ENCODE assay signal across 2 cellular contexts in the genomic region with DNA sequence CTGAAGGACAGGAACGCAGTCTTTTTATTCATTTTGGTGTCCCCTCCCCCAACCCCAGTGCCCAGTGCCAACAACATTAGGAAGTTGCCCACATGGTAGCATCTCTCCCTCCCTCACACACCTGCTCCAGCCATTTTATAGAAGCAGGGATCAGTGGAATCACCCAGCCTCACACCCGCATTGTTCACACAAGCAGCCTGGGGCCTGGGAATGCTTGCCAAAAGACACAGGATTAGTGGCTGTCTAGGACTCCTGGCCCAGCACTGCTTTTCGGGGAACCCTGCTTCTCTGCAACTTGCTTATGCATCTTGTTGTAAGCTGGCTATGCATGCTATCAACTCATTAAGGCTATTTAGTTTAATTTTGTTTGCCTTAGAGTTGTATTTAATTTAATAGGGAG.
TF ChIP-seq lines count a peak whose summit lies in the region.

No MANE protein-coding gene starts in this region.

TF ChIP-seq in SK-N-SH, 30 proteins besides CTCF, POLR2A, EP300 and RAD21 (continued from another document):
- TF ChIP-seq, protein P1, sequence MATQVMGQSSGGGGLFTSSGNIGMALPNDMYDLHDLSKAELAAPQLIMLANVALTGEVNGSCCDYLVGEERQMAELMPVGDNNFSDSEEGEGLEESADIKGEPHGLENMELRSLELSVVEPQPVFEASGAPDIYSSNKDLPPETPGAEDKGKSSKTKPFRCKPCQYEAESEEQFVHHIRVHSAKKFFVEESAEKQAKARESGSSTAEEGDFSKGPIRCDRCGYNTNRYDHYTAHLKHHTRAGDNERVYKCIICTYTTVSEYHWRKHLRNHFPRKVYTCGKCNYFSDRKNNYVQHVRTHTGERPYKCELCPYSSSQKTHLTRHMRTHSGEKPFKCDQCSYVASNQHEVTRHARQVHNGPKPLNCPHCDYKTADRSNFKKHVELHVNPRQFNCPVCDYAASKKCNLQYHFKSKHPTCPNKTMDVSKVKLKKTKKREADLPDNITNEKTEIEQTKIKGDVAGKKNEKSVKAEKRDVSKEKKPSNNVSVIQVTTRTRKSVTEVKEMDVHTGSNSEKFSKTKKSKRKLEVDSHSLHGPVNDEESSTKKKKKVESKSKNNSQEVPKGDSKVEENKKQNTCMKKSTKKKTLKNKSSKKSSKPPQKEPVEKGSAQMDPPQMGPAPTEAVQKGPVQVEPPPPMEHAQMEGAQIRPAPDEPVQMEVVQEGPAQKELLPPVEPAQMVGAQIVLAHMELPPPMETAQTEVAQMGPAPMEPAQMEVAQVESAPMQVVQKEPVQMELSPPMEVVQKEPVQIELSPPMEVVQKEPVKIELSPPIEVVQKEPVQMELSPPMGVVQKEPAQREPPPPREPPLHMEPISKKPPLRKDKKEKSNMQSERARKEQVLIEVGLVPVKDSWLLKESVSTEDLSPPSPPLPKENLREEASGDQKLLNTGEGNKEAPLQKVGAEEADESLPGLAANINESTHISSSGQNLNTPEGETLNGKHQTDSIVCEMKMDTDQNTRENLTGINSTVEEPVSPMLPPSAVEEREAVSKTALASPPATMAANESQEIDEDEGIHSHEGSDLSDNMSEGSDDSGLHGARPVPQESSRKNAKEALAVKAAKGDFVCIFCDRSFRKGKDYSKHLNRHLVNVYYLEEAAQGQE (IDR thresholded peaks at IDR 0.05; ENCODE audit: low read depth, low read length): no peak
- TF ChIP-seq GABPA (IDR thresholded peaks at IDR 0.05; ENCODE audit: low read depth): no peak
- TF ChIP-seq NFIC (IDR thresholded peaks at IDR 0.05; ENCODE audit: borderline replicate concordance): no peak
- no peak for TF ChIP-seq SIN3A (IDR thresholded peaks at IDR 0.05; ENCODE audit: borderline replicate concordance, low read depth, low read length)
- TF ChIP-seq FOXM1 (IDR thresholded peaks at IDR 0.05; ENCODE audit: low read depth): no peak
TF ChIP-seq in SK-N-SH: peak in this region for 0.

TF ChIP-seq in SK-N-SH treated with all-trans-retinoic acid at 6 μM for 48 hours, 23 proteins besides CTCF, POLR2A, EP300 and RAD21 (continued from another document):
- TF ChIP-seq, protein P2, sequence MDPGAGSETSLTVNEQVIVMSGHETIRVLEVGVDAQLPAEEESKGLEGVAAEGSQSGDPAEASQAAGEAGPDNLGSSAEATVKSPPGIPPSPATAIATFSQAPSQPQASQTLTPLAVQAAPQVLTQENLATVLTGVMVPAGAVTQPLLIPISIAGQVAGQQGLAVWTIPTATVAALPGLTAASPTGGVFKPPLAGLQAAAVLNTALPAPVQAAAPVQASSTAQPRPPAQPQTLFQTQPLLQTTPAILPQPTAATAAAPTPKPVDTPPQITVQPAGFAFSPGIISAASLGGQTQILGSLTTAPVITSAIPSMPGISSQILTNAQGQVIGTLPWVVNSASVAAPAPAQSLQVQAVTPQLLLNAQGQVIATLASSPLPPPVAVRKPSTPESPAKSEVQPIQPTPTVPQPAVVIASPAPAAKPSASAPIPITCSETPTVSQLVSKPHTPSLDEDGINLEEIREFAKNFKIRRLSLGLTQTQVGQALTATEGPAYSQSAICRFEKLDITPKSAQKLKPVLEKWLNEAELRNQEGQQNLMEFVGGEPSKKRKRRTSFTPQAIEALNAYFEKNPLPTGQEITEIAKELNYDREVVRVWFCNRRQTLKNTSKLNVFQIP (CRISPR knock-in tag; IDR thresholded peaks at IDR 0.05; ENCODE audit: borderline replicate concordance, low read depth): no peak
- TF ChIP-seq OSR1 (CRISPR knock-in tag; IDR thresholded peaks at IDR 0.05) (no peak), RARB (CRISPR knock-in tag; IDR thresholded peaks at IDR 0.05) (no peak), ZFP30 (CRISPR knock-in tag; IDR thresholded peaks at IDR 0.05) (no peak), SNAI2 (CRISPR knock-in tag; IDR thresholded peaks at IDR 0.05) (no peak), PPARA (CRISPR knock-in tag; IDR thresholded peaks at IDR 0.05; ENCODE audit: borderline replicate concordance) (no peak), ZNF70 (CRISPR knock-in tag; IDR thresholded peaks at IDR 0.05) (no peak)
- TF ChIP-seq, protein P3, sequence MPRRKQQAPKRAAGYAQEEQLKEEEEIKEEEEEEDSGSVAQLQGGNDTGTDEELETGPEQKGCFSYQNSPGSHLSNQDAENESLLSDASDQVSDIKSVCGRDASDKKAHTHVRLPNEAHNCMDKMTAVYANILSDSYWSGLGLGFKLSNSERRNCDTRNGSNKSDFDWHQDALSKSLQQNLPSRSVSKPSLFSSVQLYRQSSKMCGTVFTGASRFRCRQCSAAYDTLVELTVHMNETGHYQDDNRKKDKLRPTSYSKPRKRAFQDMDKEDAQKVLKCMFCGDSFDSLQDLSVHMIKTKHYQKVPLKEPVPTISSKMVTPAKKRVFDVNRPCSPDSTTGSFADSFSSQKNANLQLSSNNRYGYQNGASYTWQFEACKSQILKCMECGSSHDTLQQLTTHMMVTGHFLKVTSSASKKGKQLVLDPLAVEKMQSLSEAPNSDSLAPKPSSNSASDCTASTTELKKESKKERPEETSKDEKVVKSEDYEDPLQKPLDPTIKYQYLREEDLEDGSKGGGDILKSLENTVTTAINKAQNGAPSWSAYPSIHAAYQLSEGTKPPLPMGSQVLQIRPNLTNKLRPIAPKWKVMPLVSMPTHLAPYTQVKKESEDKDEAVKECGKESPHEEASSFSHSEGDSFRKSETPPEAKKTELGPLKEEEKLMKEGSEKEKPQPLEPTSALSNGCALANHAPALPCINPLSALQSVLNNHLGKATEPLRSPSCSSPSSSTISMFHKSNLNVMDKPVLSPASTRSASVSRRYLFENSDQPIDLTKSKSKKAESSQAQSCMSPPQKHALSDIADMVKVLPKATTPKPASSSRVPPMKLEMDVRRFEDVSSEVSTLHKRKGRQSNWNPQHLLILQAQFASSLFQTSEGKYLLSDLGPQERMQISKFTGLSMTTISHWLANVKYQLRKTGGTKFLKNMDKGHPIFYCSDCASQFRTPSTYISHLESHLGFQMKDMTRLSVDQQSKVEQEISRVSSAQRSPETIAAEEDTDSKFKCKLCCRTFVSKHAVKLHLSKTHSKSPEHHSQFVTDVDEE (CRISPR knock-in tag; IDR thresholded peaks at IDR 0.05): no peak
